ENCODE assay signal across 10 cellular contexts in genomic region chr5:143494595-143494994, GRCh38.
"Had no signal": no experiment of that assay in that cellular context is flagged by ENCODE, and none has a peak within 500 bp of the region (broad histone marks: within the 10 kb centered on the region; RNA-seq: fewer than 3 reads in every experiment).

No MANE protein-coding gene starts in this region.

- ATAC-seq: activated CD8-positive, alpha-beta memory T cell treated with anti-CD3 and anti-CD28 coated beads, Interleukin-2, amount 10 ng/mL, durations not matched to agents 7 days and 5 days; gastroesophageal sphincter had no signal

- H3K9me3 ChIP-seq: colonic mucosa, gastroesophageal sphincter, tibial nerve had no signal

- H3K4me1 ChIP-seq: colonic mucosa had no signal

- H3K4me3 ChIP-seq: colonic mucosa, gastroesophageal sphincter, lung, tibial nerve had no signal

- H3K27me3 ChIP-seq: colonic mucosa, gastroesophageal sphincter, tibial nerve had no signal

- H3K36me3 ChIP-seq: colonic mucosa, gastroesophageal sphincter, tibial nerve had no signal

- H3K27ac ChIP-seq: colonic mucosa, gastroesophageal sphincter, tibial nerve had no signal

- DNase-seq: activated CD4-positive, alpha-beta memory T cell treated with anti-CD3 and anti-CD28 coated beads for 36 hours; activated CD4-positive, alpha-beta T cell treated with anti-CD3 and anti-CD28 coated beads for 1 hour; activated CD8-positive, alpha-beta memory T cell treated with anti-CD3 and anti-CD28 coated beads, Interleukin-2, amount 10 ng/mL, durations not matched to agents 7 days and 5 days; activated naive CD4-positive, alpha-beta T cell treated with anti-CD3 and anti-CD28 coated beads, Interleukin-2, amount 50 U/mL, for 16 hours; activated T-cell treated with anti-CD3 and anti-CD28 coated beads, Interleukin-2, amount 50 U/mL, for 1 hour; colonic mucosa; stimulated activated CD4-positive, alpha-beta T cell treated with anti-CD3 and anti-CD28 coated beads, Interleukin-2, amount 100 ng/mL, for 24 hours had no signal
